In genomic region chr13:77386880-77387606, GRCh38 we compare ENCODE assay signal across 8 cellular contexts.
A peak's percentile ranks its signal among the peaks of the same experiment; 100 is the strongest.
DNase-seq lines count a peak whose midpoint lies in the region; ATAC-seq and TF ChIP-seq lines count a peak whose summit lies in the region.

No MANE protein-coding gene starts in this region.

- no peaks in the 10 kb centered on the region for H3K36me3 Mint-ChIP-seq in chondrocyte (ENCODE audit: low read depth)
- no peaks in the 10 kb centered on the region for H3K36me3 Mint-ChIP-seq in stimulated activated effector memory CD8-positive, alpha-beta T cell treated with anti-CD3 and anti-CD28 coated beads, Interleukin-12 subunit alpha, Interleukin-12 subunit beta, amount 100 ng/mL, for 72 hours

- no peak for DNase-seq in chondrocyte (ENCODE audit: low spot score)
- DNase-seq in stimulated activated effector memory CD8-positive, alpha-beta T cell treated with anti-CD3 and anti-CD28 coated beads, Interleukin-12 subunit alpha, Interleukin-12 subunit beta, amount 100 ng/mL, for 72 hours (ENCODE audit: low spot score in 2 of 2) = no peak
- DNase-seq in NCI-H1417 treated with DMSO at 0.1 percent for 48 hours (lab: John Stamatoyannopoulos, UW) = no peak
- DNase-seq in DMS114 treated with DMSO at 0.1 percent for 48 hours (lab: John Stamatoyannopoulos, UW; ENCODE audit: unreplicated experiment) = no peak
- DNase-seq in kidney glomerular epithelial cell (lab: John Stamatoyannopoulos, UW) = no peak

- H3K27me3 Mint-ChIP-seq in chondrocyte (ENCODE audit: low read depth) = peaks cover 3% of the 10 kb centered on the region

- ATAC-seq in GM18868 (IDR thresholded peaks at IDR 0.05; ENCODE audit: unreplicated experiment) (peak; percentile 58), HG03175 (IDR thresholded peaks at IDR 0.05; ENCODE audit: unreplicated experiment) (peak; percentile 65), HG02884 (IDR thresholded peaks at IDR 0.05; ENCODE audit: unreplicated experiment) (no peak)
- ATAC-seq in stimulated activated effector memory CD8-positive, alpha-beta T cell treated with anti-CD3 and anti-CD28 coated beads, Interleukin-12 subunit alpha, Interleukin-12 subunit beta, amount 100 ng/mL, for 72 hours = peak; percentile 47

- TF ChIP-seq CTCF in chondrocyte (IDR thresholded peaks at IDR 0.05) = no peak

- H3K4me3 Mint-ChIP-seq in chondrocyte (ENCODE audit: unreplicated experiment) = no peak overlapping the region
- H3K4me3 Mint-ChIP-seq in stimulated activated effector memory CD8-positive, alpha-beta T cell treated with anti-CD3 and anti-CD28 coated beads, Interleukin-12 subunit alpha, Interleukin-12 subunit beta, amount 100 ng/mL, for 72 hours = no peak overlapping the region

- peaks cover 4% of the 10 kb centered on the region for H3K9me3 Mint-ChIP-seq in chondrocyte (ENCODE audit: low read depth)
- H3K9me3 Mint-ChIP-seq in stimulated activated effector memory CD8-positive, alpha-beta T cell treated with anti-CD3 and anti-CD28 coated beads, Interleukin-12 subunit alpha, Interleukin-12 subunit beta, amount 100 ng/mL, for 72 hours = no peaks in the 10 kb centered on the region

- H3K4me1 Mint-ChIP-seq in chondrocyte (ENCODE audit: low read depth) = peaks cover 44% of the 10 kb centered on the region
- peaks cover 30% of the 10 kb centered on the region for H3K4me1 Mint-ChIP-seq in stimulated activated effector memory CD8-positive, alpha-beta T cell treated with anti-CD3 and anti-CD28 coated beads, Interleukin-12 subunit alpha, Interleukin-12 subunit beta, amount 100 ng/mL, for 72 hours

- peak overlapping the region; percentile 82 for H3K27ac Mint-ChIP-seq in chondrocyte (ENCODE audit: unreplicated experiment)
- H3K27ac Mint-ChIP-seq in stimulated activated effector memory CD8-positive, alpha-beta T cell treated with anti-CD3 and anti-CD28 coated beads, Interleukin-12 subunit alpha, Interleukin-12 subunit beta, amount 100 ng/mL, for 72 hours = no peak overlapping the region
